In the genomic region with DNA sequence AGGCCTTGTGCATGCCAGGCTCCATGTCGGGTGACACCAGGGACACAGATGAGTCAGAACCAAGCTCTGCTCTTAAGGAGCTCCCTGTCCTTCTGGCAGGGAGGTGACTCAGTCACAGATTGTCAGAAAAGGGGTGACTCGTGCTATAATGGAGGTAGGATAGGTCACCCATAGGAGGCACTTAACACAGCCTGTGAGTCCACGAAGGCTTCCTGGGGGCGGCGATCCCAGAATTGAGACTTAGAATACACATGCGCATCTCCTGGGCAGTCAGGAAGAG, we compare ENCODE assay signal across 16 cellular contexts. TPM values are rescaled to one million over a fixed set of nuclear protein-coding genes. Genes with fewer than 3 reads are reported as not detected.
DNase-seq lines count a peak whose midpoint lies in the region; ATAC-seq, FAIRE-seq and TF ChIP-seq lines count a peak whose summit lies in the region.
"Had no signal": no experiment of that assay in that cellular context is flagged by ENCODE, and none has a peak within 500 bp of the region (broad histone marks: within the 10 kb centered on the region; RNA-seq: fewer than 3 reads in every experiment).

No MANE protein-coding gene starts in this region.

- peaks cover 6% of the 10 kb centered on the region for H3K4me1 Mint-ChIP-seq in stimulated activated naive CD8-positive, alpha-beta T cell treated with anti-CD3 and anti-CD28 coated beads, Interleukin-15, amount 100 ng/mL, for 72 hours
- peaks cover 7 to 10% of the 10 kb centered on the region in 2 donors for H3K4me1 Mint-ChIP-seq in immature natural killer cell
- H3K4me1 Mint-ChIP-seq: stimulated activated memory B cell treated with anti-CD40 and anti-IgM and Interleukin-4, amounts not matched to agents 10 μg/mL and 1 μg/mL and 100 μg/mL, for 72 hours had no signal

- H3K4me3 Mint-ChIP-seq in stimulated activated naive CD8-positive, alpha-beta T cell treated with anti-CD3 and anti-CD28 coated beads, Interleukin-15, amount 100 ng/mL, for 72 hours, result no peak overlapping the region
- no peak overlapping the region for H3K4me3 Mint-ChIP-seq in immature natural killer cell
- H3K4me3 Mint-ChIP-seq: CD4-positive, CD25-positive, alpha-beta regulatory T cell; stimulated activated memory B cell treated with anti-CD40 and anti-IgM and Interleukin-4, amounts not matched to agents 10 μg/mL and 1 μg/mL and 100 μg/mL, for 72 hours had no signal

- FAIRE-seq in RCC 7860 (lab: Jason Lieb, UNC), result no peak

- no peaks in the 10 kb centered on the region for H3K27me3 Mint-ChIP-seq in stimulated activated naive CD8-positive, alpha-beta T cell treated with anti-CD3 and anti-CD28 coated beads, Interleukin-15, amount 100 ng/mL, for 72 hours
- peaks cover 0 to 3% (median 0%) of the 10 kb centered on the region in 3 donors for H3K27me3 Mint-ChIP-seq in immature natural killer cell (ENCODE audit: low read depth in 3 of 3)
- H3K27me3 Mint-ChIP-seq: CD4-positive, CD25-positive, alpha-beta regulatory T cell; stimulated activated memory B cell treated with anti-CD40 and anti-IgM and Interleukin-4, amounts not matched to agents 10 μg/mL and 1 μg/mL and 100 μg/mL, for 72 hours had no signal

- peak; percentile 39 for DNase-seq in stimulated activated CD4-positive, alpha-beta T cell treated with anti-CD3 and anti-CD28 coated beads, Interleukin-15, amount 100 ng/mL, for 24 hours
- no peak for DNase-seq in stimulated activated CD4-positive, alpha-beta T cell treated with anti-CD3 and anti-CD28 coated beads, Interleukin-12 subunit alpha, Interleukin-12 subunit beta, amount 100 ng/mL, for 4 hours
- DNase-seq in RCC 7860 (ENCODE audit: low spot score) (peak; percentile 68), epithelial cell of esophagus (ENCODE audit: low read depth) (peak; percentile 47), immature natural killer cell (no peak)
- DNase-seq in stimulated activated naive CD8-positive, alpha-beta T cell treated with anti-CD3 and anti-CD28 coated beads, Interleukin-15, amount 100 ng/mL, for 72 hours, result no peak
- DNase-seq: activated CD4-positive, CD25-positive, alpha-beta regulatory T cell treated with anti-CD3 and anti-CD28 coated beads, Interleukin-2, amount 50 U/mL, for 72 hours; amniotic stem cell; CD4-positive, CD25-positive, alpha-beta regulatory T cell; left ventricle myocardium superior; NCI-H1048; NCI-H526; SJCRH30 had no signal

- H3K27ac Mint-ChIP-seq in stimulated activated naive CD8-positive, alpha-beta T cell treated with anti-CD3 and anti-CD28 coated beads, Interleukin-15, amount 100 ng/mL, for 72 hours, result no peak overlapping the region
- H3K27ac Mint-ChIP-seq in immature natural killer cell, result no peak overlapping the region
- H3K27ac Mint-ChIP-seq: CD4-positive, CD25-positive, alpha-beta regulatory T cell; stimulated activated memory B cell treated with anti-CD40 and anti-IgM and Interleukin-4, amounts not matched to agents 10 μg/mL and 1 μg/mL and 100 μg/mL, for 72 hours had no signal

- no peak for TF ChIP-seq CTCF in epithelial cell of esophagus (IDR thresholded peaks at IDR 0.05; ENCODE audit: insufficient read depth, low read depth, low read length, missing control alignments)

- H3K4me3 ChIP-seq in epithelial cell of esophagus (ENCODE audit: low read length), result no peak overlapping the region
- H3K4me3 ChIP-seq: SJCRH30 had no signal

- no peaks in the 10 kb centered on the region for H3K9me3 Mint-ChIP-seq in stimulated activated naive CD8-positive, alpha-beta T cell treated with anti-CD3 and anti-CD28 coated beads, Interleukin-15, amount 100 ng/mL, for 72 hours
- H3K9me3 Mint-ChIP-seq in immature natural killer cell, result peaks cover 0 to 2% (median 0%) of the 10 kb centered on the region in 6 donors
- H3K9me3 Mint-ChIP-seq: CD4-positive, CD25-positive, alpha-beta regulatory T cell; stimulated activated memory B cell treated with anti-CD40 and anti-IgM and Interleukin-4, amounts not matched to agents 10 μg/mL and 1 μg/mL and 100 μg/mL, for 72 hours had no signal

- ATAC-seq in stimulated activated naive CD8-positive, alpha-beta T cell treated with anti-CD3 and anti-CD28 coated beads, Interleukin-15, amount 100 ng/mL, for 72 hours, result peak; percentile 68
- ATAC-seq in GM21367 (IDR thresholded peaks at IDR 0.05; ENCODE audit: unreplicated experiment) (no peak), GM19452 (IDR thresholded peaks at IDR 0.05; ENCODE audit: unreplicated experiment) (no peak)
- ATAC-seq: left ventricle myocardium superior; stimulated activated memory B cell treated with anti-CD40 and anti-IgM and Interleukin-4, amounts not matched to agents 10 μg/mL and 1 μg/mL and 100 μg/mL, for 72 hours had no signal

- peaks cover 4 to 33% (median 8%) of the 10 kb centered on the region in 3 donors for H3K36me3 Mint-ChIP-seq in immature natural killer cell

RNA-seq across cellular contexts. Expression of a gene that starts 19.6 kb away (rescaled TPM):
- polyA plus RNA-seq in immature natural killer cell, result 10 to 100 TPM in 1 of 3 donors, 1 to 10 TPM in 2; 7.3 to 12.0 (median 8.2) TPM

RNA-seq across cellular contexts. Expression of a gene that starts 24.6 kb away (rescaled TPM):
- polyA plus RNA-seq in immature natural killer cell, result 10 to 100 TPM in 2 of 3 donors, 1 to 10 TPM in 1; 5.0 to 30.4 (median 13.9) TPM

RNA-seq across cellular contexts. Expression of a gene that starts 26.7 kb away (rescaled TPM):
- polyA plus RNA-seq in immature natural killer cell, result 10 to 100 TPM in 2 of 3 donors, 1 to 10 TPM in 1; 6.4 to 27.7 (median 11.6) TPM

RNA-seq across cellular contexts. Expression of a gene that starts 30.4 kb away (rescaled TPM):
- under 1 TPM in 1 of 3 donors, not detected in 2; 0.19 TPM for polyA plus RNA-seq in immature natural killer cell

RNA-seq across cellular contexts. Expression of a gene that starts 57.5 kb away (rescaled TPM):
- polyA plus RNA-seq in immature natural killer cell, result 10 to 100 TPM; 32.0 to 59.7 (median 41.4) TPM

Comparison
In these comparisons a context has a peak if more than half of its experiments do, and no peak if none do; other contexts are left out.
1. DNase-seq: peak in stimulated activated CD4-positive, alpha-beta T cell treated with anti-CD3 and anti-CD28 coated beads, Interleukin-15, amount 100 ng/mL, for 24 hours (single experiment), RCC 7860 (single experiment) and epithelial cell of esophagus (single experiment); none in stimulated activated CD4-positive, alpha-beta T cell treated with anti-CD3 and anti-CD28 coated beads, Interleukin-12 subunit alpha, Interleukin-12 subunit beta, amount 100 ng/mL, for 4 hours (single experiment), stimulated activated naive CD8-positive, alpha-beta T cell treated with anti-CD3 and anti-CD28 coated beads, Interleukin-15, amount 100 ng/mL, for 72 hours (0 of 2) and immature natural killer cell (0 of 3).